In the genomic region with DNA sequence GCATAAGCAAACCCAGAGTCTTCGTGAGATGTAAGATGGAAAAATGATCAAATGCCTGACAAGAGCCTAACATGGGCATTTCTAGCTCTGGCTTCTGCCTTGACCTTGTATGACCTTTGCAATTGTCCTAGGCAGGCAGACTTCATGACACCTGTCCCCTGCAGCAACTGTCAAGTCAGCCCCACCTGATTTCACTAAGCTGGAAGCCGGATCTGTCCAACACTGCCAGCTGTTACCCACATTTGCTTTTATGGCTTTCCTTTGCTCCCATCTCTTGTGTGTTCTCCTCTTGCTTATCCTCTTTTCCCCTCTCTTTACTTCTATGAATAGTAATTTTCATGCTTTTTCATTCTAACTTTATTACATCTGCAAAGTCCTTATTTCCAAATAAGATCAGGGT, we compare ENCODE assay signal across 23 cellular contexts.
"Had no signal": no experiment of that assay in that cellular context is flagged by ENCODE, and none has a peak within 500 bp of the region (broad histone marks: within the 10 kb centered on the region; RNA-seq: fewer than 3 reads in every experiment).

No MANE protein-coding gene starts in this region.

- H3K9me3 Mint-ChIP-seq: activated T-helper 17 cell treated with anti-CD3 and anti-CD28 coated beads, Interleukin-2, amount 50 U/mL, for 72 hours; central memory CD8-positive, alpha-beta T cell; T-cell had no signal

- H3K4me3 ChIP-seq: SK-N-MC had no signal

- H3K27me3 Mint-ChIP-seq: activated naive CD8-positive, alpha-beta T cell; activated T-helper 17 cell treated with anti-CD3 and anti-CD28 coated beads, Interleukin-2, amount 50 U/mL, for 72 hours; central memory CD8-positive, alpha-beta T cell; T-cell had no signal

- H3K4me3 Mint-ChIP-seq: activated CD4-positive, alpha-beta memory T cell treated with anti-CD3 and anti-CD28 coated beads, Interleukin-2, amount 10 ng/mL, durations not matched to agents 7 days and 5 days; activated naive CD4-positive, alpha-beta T cell treated with anti-CD3 and anti-CD28 coated beads for 36 hours; activated naive CD8-positive, alpha-beta T cell; activated T-helper 17 cell treated with anti-CD3 and anti-CD28 coated beads, Interleukin-2, amount 50 U/mL, for 72 hours; brain; central memory CD8-positive, alpha-beta T cell; T-cell had no signal

- DNase-seq: activated CD4-positive, alpha-beta memory T cell treated with anti-CD3 and anti-CD28 coated beads, Interleukin-2, amount 10 ng/mL, durations not matched to agents 7 days and 5 days; activated CD4-positive, alpha-beta T cell treated with anti-CD3 and anti-CD28 coated beads, Interleukin-2, amount 50 U/mL, for 1 hour; activated CD4-positive, CD25-positive, alpha-beta regulatory T cell; activated gamma-delta T cell; activated naive CD4-positive, alpha-beta T cell treated with anti-CD3 and anti-CD28 coated beads for 36 hours; activated T-cell treated with anti-CD3 and anti-CD28 coated beads for 4 hours; activated T-cell treated with anti-CD3 and anti-CD28 coated beads, Interleukin-2, amount 50 U/mL, for 48 hours; amygdala; MM.1S; NCI-H1105 treated with DMSO at 0.1 percent for 48 hours; NCI-H1436 treated with DMSO at 0.1 percent for 48 hours; NCI-H2107; NCI-H748 treated with DMSO at 0.1 percent for 48 hours; PC-3; SIG-M5; T-cell; T-helper 2 cell; T1000 had no signal

- H3K4me1 Mint-ChIP-seq: activated CD4-positive, alpha-beta memory T cell treated with anti-CD3 and anti-CD28 coated beads, Interleukin-2, amount 10 ng/mL, durations not matched to agents 7 days and 5 days; brain; central memory CD8-positive, alpha-beta T cell; T-cell had no signal

- ATAC-seq: activated T-helper 17 cell treated with anti-CD3 and anti-CD28 coated beads, Interleukin-2, amount 50 U/mL, for 72 hours; PC-3; T-cell had no signal

- H3K27ac Mint-ChIP-seq: activated CD4-positive, alpha-beta memory T cell treated with anti-CD3 and anti-CD28 coated beads, Interleukin-2, amount 10 ng/mL, durations not matched to agents 7 days and 5 days; activated naive CD4-positive, alpha-beta T cell treated with anti-CD3 and anti-CD28 coated beads for 36 hours; activated naive CD8-positive, alpha-beta T cell; activated T-helper 17 cell treated with anti-CD3 and anti-CD28 coated beads, Interleukin-2, amount 50 U/mL, for 72 hours; brain; T-cell had no signal

- H3K36me3 Mint-ChIP-seq: activated naive CD8-positive, alpha-beta T cell; brain; T-cell had no signal
